ENCODE assay signal across 8 cellular contexts in genomic region chr14:50335989-50336391, GRCh38. TPM values are rescaled to one million over a fixed set of nuclear protein-coding genes. Genes with fewer than 3 reads are reported as not detected.
DNase-seq lines count a peak whose midpoint lies in the region; ATAC-seq, FAIRE-seq and TF ChIP-seq lines count a peak whose summit lies in the region.

No MANE protein-coding gene starts in this region.

- 80% methylated on average over 6 of the region's 6 CpGs for WGBS in GM12878 (ENCODE audit: insufficient coverage, insufficient replicate concordance, low lambda C conversion rate, missing lambda C conversion rate)
- 46% methylated on average over 6 of the region's 6 CpGs for WGBS in suprapubic skin

- peak overlapping the region; percentile 49; the same call in 1 of the 2 replicates for H2AFZ ChIP-seq in GM12878 (ENCODE audit: control insufficient read depth, low read depth, low read length)

- H3K27me3 Mint-ChIP-seq in activated CD4-positive, alpha-beta memory T cell treated with anti-CD3 and anti-CD28 coated beads for 36 hours, result no peaks in the 10 kb centered on the region

- H3K27me3 ChIP-seq in GM12878 (replicated peaks in 1 of 2; ENCODE audit: control insufficient read depth in 2 of 2, insufficient read depth in 2 of 2, low read length in 1 of 2) (no peaks in the 10 kb centered on the region), suprapubic skin (no peaks in the 10 kb centered on the region)

- no peak overlapping the region for H3K4me3 Mint-ChIP-seq in activated CD4-positive, alpha-beta memory T cell treated with anti-CD3 and anti-CD28 coated beads for 36 hours

- TF ChIP-seq RAD21 in GM12878 (IDR thresholded peaks at IDR 0.05; ENCODE audit: insufficient read depth, low read depth, low read length), result no peak

- H3K27ac ChIP-seq in GM12878 (ENCODE audit: control insufficient read depth, insufficient read depth) (peak overlapping the region; percentile 35), suprapubic skin (peak overlapping the region; percentile 49)

- peak overlapping the region; percentile 52; the same call in 1 of the 2 replicates for H3K4me2 ChIP-seq in GM12878 (ENCODE audit: control insufficient read depth, insufficient read depth)

- peaks cover 11% of the 10 kb centered on the region for H3K4me1 Mint-ChIP-seq in activated CD4-positive, alpha-beta memory T cell treated with anti-CD3 and anti-CD28 coated beads for 36 hours (ENCODE audit: low read depth)

- no peak for TF ChIP-seq CTCF in GM12878 (IDR thresholded peaks at IDR 0.05 in 2 of 3, conservative IDR thresholded peaks at IDR 0.05 in 1 of 3; ENCODE audit: control insufficient read depth in 2 of 3, extremely low read depth in 1 of 3, insufficient read depth in 1 of 3, low read depth in 3 of 3, low read length in 3 of 3)
- TF ChIP-seq CTCF in suprapubic skin (IDR thresholded peaks at IDR 0.05), result no peak

- H3K79me2 ChIP-seq in GM12878 (ENCODE audit: control insufficient read depth, insufficient read depth, low read length), result no peaks in the 10 kb centered on the region

- no peaks in the 10 kb centered on the region for H3K9me3 Mint-ChIP-seq in activated CD4-positive, alpha-beta memory T cell treated with anti-CD3 and anti-CD28 coated beads for 36 hours

- H4K20me1 ChIP-seq in GM12878 (ENCODE audit: control insufficient read depth, insufficient read depth), result no peaks in the 10 kb centered on the region

- TF ChIP-seq POLR2A in GM12878 (IDR thresholded peaks at IDR 0.05; ENCODE audit: low read depth, low read length) (no peak), suprapubic skin (IDR thresholded peaks at IDR 0.05) (no peak)

- ATAC-seq in HG03460 (IDR thresholded peaks at IDR 0.05; ENCODE audit: unreplicated experiment) (peak; percentile 51), GM12878 (no peak; the same call in 1 of the 3 replicates), left lobe of liver (peak; percentile 46), GM18909 (IDR thresholded peaks at IDR 0.05; ENCODE audit: poor library complexity, unreplicated experiment) (no peak)

- H3K4me3 ChIP-seq in GM12878 (no peak overlapping the region; the same call in 1 of the 2 replicates), suprapubic skin (no peak overlapping the region)

- CTCF ChIA-PET in GM12878 (lab: Yijun Ruan, JAX), result interaction anchor here (2.2 kb wide), 1 partner anchor 15 kb away, joined by 14 read pairs; no protein-coding TSS in a partner anchor
- CTCF ChIA-PET in activated CD4-positive, alpha-beta memory T cell treated with anti-CD3 and anti-CD28 coated beads for 36 hours (lab: Charles Lee), result interaction anchor here (0.6 to 1.4 kb wide), 2 partner anchors 15 to 23 kb away, joined by 4 read pairs; no protein-coding TSS in a partner anchor

- H3K27ac Mint-ChIP-seq in activated CD4-positive, alpha-beta memory T cell treated with anti-CD3 and anti-CD28 coated beads for 36 hours, result no peak overlapping the region

- SMC1A ChIA-PET in GM12878 (lab: Charles Lee; ENCODE audit: uncharacterized antibody, unreplicated experiment), result interaction anchor here (1.6 kb wide), 1 partner anchor 15 kb away, joined by 6 read pairs; no protein-coding TSS in a partner anchor

- peak overlapping the region; percentile 14; the same call in 1 of the 2 replicates for H3K9ac ChIP-seq in GM12878 (ENCODE audit: control insufficient read depth, insufficient read depth, low read length)

- H3K4me1 ChIP-seq in GM12878 (ENCODE audit: control insufficient read depth, insufficient read depth, low read length), result peaks cover 5% of the 10 kb centered on the region
- H3K4me1 ChIP-seq in suprapubic skin, result peaks cover 27% of the 10 kb centered on the region

- H3K36me3 Mint-ChIP-seq in activated CD4-positive, alpha-beta memory T cell treated with anti-CD3 and anti-CD28 coated beads for 36 hours, result peaks cover 3% of the 10 kb centered on the region

- RAD21 ChIA-PET in GM12878 (lab: Charles Lee; ENCODE audit: unreplicated experiment), result no interaction called here

- intact Hi-C loops in GM12878 (cut with micrococcal nuclease; ENCODE audit: unreplicated experiment), result no loop called here
- intact Hi-C loops in activated CD4-positive, alpha-beta memory T cell treated with anti-CD3 and anti-CD28 coated beads for 36 hours (cut with micrococcal nuclease), result no loop called here

- DNase-seq in C1 segment of cervical spinal cord (lab: John Stamatoyannopoulos, UW) (peak in 10 of 14 donors; percentile 14 to 60 (median 34)), GM12878 (ENCODE audit: low read depth, low spot score) (no peak), left lobe of liver (ENCODE audit: low spot score) (no peak), suprapubic skin (ENCODE audit: low spot score in 2 of 2) (no peak), HUDEP-2 (lab: John Stamatoyannopoulos, UW; ENCODE audit: unreplicated experiment in 76 of 76) (no peak)
- DNase-seq in activated CD4-positive, alpha-beta memory T cell treated with anti-CD3 and anti-CD28 coated beads for 36 hours, result no peak

- POLR2A ChIA-PET in GM12878 (lab: Charles Lee), result interaction anchor here (1.4 kb wide), 1 partner anchor 115 kb away, joined by 3 read pairs; no protein-coding TSS in a partner anchor
- POLR2A ChIA-PET in activated CD4-positive, alpha-beta memory T cell treated with anti-CD3 and anti-CD28 coated beads for 36 hours (lab: Charles Lee), result interaction anchor here (1.5 kb wide), 1 partner anchor 8 kb away, joined by 5 read pairs; no protein-coding TSS in a partner anchor

- FAIRE-seq in GM12878 (lab: Jason Lieb, UNC), result no peak

- H3K36me3 ChIP-seq in GM12878 (ENCODE audit: control insufficient read depth in 2 of 2, insufficient read depth in 2 of 2, low read length in 1 of 2) (peaks cover 2 to 10% of the 10 kb centered on the region in 2 experiments; a peak in 3 of 4 replicates), suprapubic skin (peaks cover 7% of the 10 kb centered on the region)

- BruUV-seq in GM12878 (replicated peaks; lab: Mats Ljungman, UMichigan), result no TSS peak

- no peak for TF ChIP-seq EP300 in GM12878 (IDR thresholded peaks at IDR 0.05; ENCODE audit: borderline replicate concordance in 1 of 2, control insufficient read depth in 1 of 2, low read depth in 2 of 2, low read length in 2 of 2)
- TF ChIP-seq EP300 in suprapubic skin (IDR thresholded peaks at IDR 0.05), result no peak

- H3K9me3 ChIP-seq in GM12878 (replicated peaks; ENCODE audit: control insufficient read depth, insufficient read depth, low read length) (no peaks in the 10 kb centered on the region), suprapubic skin (no peaks in the 10 kb centered on the region)

- in situ Hi-C loops in GM12878 (cut with MboI), result no loop called here

TF ChIP-seq in GM12878, 131 proteins besides CTCF, POLR2A, EP300 and RAD21 (continues in another document):
- no peak for TF ChIP-seq SMARCA5 (IDR thresholded peaks at IDR 0.05)
- TF ChIP-seq USF2 (IDR thresholded peaks at IDR 0.05; ENCODE audit: borderline replicate concordance, low read depth, low read length), result no peak
- TF ChIP-seq ZNF622 (IDR thresholded peaks at IDR 0.05), result no peak
- peak; percentile 52; the same call in 1 of the 2 replicates for TF ChIP-seq EED (IDR thresholded peaks at IDR 0.05; ENCODE audit: low read depth)

RNA-seq across cellular contexts. Expression of gene DMAC2L, which starts 23.9 kb away (rescaled TPM):
- 38.7 and 40.8 TPM in 2 replicates for total RNA-seq in GM12878 (2013; cell fraction: nucleolus; rRNA removed)
- total RNA-seq in GM12878 (2014; rRNA removed), result 9.5 and 11.3 TPM in 2 replicates
- 11.9 TPM in 2 replicates for total RNA-seq in GM12878 (2014; rRNA removed; fragmentation: Illumina TruSeq; extraction: Trizol)
- total RNA-seq in GM12878 (2021), result 21.4 and 22.5 TPM in 2 replicates
- 10.8 TPM for polyA plus RNA-seq in GM12878 (2011; ENCODE audit: low read depth)
- 33.8 and 34.9 TPM in 2 replicates for polyA plus RNA-seq in GM12878 (2011; rRNA removed)
- polyA plus RNA-seq in GM12878 (2011; cell fraction: cytosol; rRNA removed), result 20.5 and 26.7 TPM in 2 replicates
- 15.8 and 17.5 TPM in 2 replicates for polyA plus RNA-seq in GM12878 (2011; cell fraction: nucleus; rRNA removed)
- polyA plus RNA-seq in GM12878 (2012), result 16.0 and 19.3 TPM in 2 replicates
- 11.9 and 14.5 TPM in 2 replicates for polyA plus RNA-seq in GM12878 (2014; fragmentation: Illumina TruSeq; extraction: Trizol)
- polyA plus RNA-seq in GM12878 (2014; fragmentation: Nextera tagmentation; extraction: Ambion mirVana), result 10 to 100 TPM; 63.7 to 76.3 TPM
- polyA plus RNA-seq in GM12878 (2014; rRNA removed), result 17.2 and 20.9 TPM in 2 replicates
- polyA plus RNA-seq in GM12878 (2016; fragmentation: Nextera tagmentation; extraction: Ambion mirVana), result 10 to 100 TPM; 34.1 to 35.8 TPM
- 14.7 and 20.0 TPM in 2 replicates for polyA minus RNA-seq in GM12878 (2011; rRNA and poly(A)+ RNA removed)
- 6.4 and 6.9 TPM in 2 replicates for polyA minus RNA-seq in GM12878 (2011; cell fraction: cytosol; rRNA and poly(A)+ RNA removed)
- 11.1 and 18.5 TPM in 2 replicates for polyA minus RNA-seq in GM12878 (2011; cell fraction: nucleus; rRNA and poly(A)+ RNA removed)
- 8.0 TPM for total RNA-seq in left lobe of liver
- total RNA-seq in suprapubic skin, result 10 to 100 TPM; 11.6 to 20.5 (median 18.3) TPM
- total RNA-seq in activated CD4-positive, alpha-beta memory T cell treated with anti-CD3 and anti-CD28 coated beads for 36 hours, result 10 to 100 TPM; 13.4 to 13.9 TPM

RNA-seq across cellular contexts. Expression of gene L2HGDH, which starts 24.0 kb away (rescaled TPM):
- total RNA-seq in GM12878 (2013; cell fraction: nucleolus; rRNA removed), result 18.0 and 18.5 TPM in 2 replicates
- 13.3 and 15.9 TPM in 2 replicates for total RNA-seq in GM12878 (2014; rRNA removed)
- 9.7 and 10.5 TPM in 2 replicates for total RNA-seq in GM12878 (2014; rRNA removed; fragmentation: Illumina TruSeq; extraction: Trizol)
- 14.1 TPM in 2 replicates for total RNA-seq in GM12878 (2021)
- 5.8 TPM for polyA plus RNA-seq in GM12878 (2011; ENCODE audit: low read depth)
- polyA plus RNA-seq in GM12878 (2011; rRNA removed), result 11.7 and 12.0 TPM in 2 replicates
- 9.8 and 17.0 TPM in 2 replicates for polyA plus RNA-seq in GM12878 (2011; cell fraction: cytosol; rRNA removed)
- polyA plus RNA-seq in GM12878 (2011; cell fraction: nucleus; rRNA removed), result 6.1 and 10.4 TPM in 2 replicates
- 8.0 and 8.9 TPM in 2 replicates for polyA plus RNA-seq in GM12878 (2012)
- polyA plus RNA-seq in GM12878 (2014; fragmentation: Illumina TruSeq; extraction: Trizol), result 13.7 and 16.9 TPM in 2 replicates
- polyA plus RNA-seq in GM12878 (2014; fragmentation: Nextera tagmentation; extraction: Ambion mirVana), result 1 to 10 TPM; 2.6 to 3.0 TPM
- polyA plus RNA-seq in GM12878 (2014; rRNA removed), result 13.4 and 16.3 TPM in 2 replicates
- polyA plus RNA-seq in GM12878 (2016; fragmentation: Nextera tagmentation; extraction: Ambion mirVana), result 10 to 100 TPM; 14.4 to 18.3 TPM
- 7.0 and 8.5 TPM in 2 replicates for polyA minus RNA-seq in GM12878 (2011; rRNA and poly(A)+ RNA removed)
- 5.2 and 5.8 TPM in 2 replicates for polyA minus RNA-seq in GM12878 (2011; cell fraction: cytosol; rRNA and poly(A)+ RNA removed)
- polyA minus RNA-seq in GM12878 (2011; cell fraction: nucleus; rRNA and poly(A)+ RNA removed), result 7.5 and 12.3 TPM in 2 replicates
- total RNA-seq in left lobe of liver, result 9.2 TPM
- 10 to 100 TPM in 2 of 4 donors, 1 to 10 TPM in 2; 6.8 to 11.0 (median 9.2) TPM for total RNA-seq in suprapubic skin
- 10 to 100 TPM; 15.0 to 15.2 TPM for total RNA-seq in activated CD4-positive, alpha-beta memory T cell treated with anti-CD3 and anti-CD28 coated beads for 36 hours

Comparison
In these comparisons a context has a peak if more than half of its experiments do, and no peak if none do; other contexts are left out.
1. DNase-seq: peak in C1 segment of cervical spinal cord (10 of 14); none in GM12878 (single experiment), left lobe of liver (single experiment), suprapubic skin (0 of 2), HUDEP-2 (0 of 76) and activated CD4-positive, alpha-beta memory T cell treated with anti-CD3 and anti-CD28 coated beads for 36 hours (single experiment).
2. ATAC-seq: peak in HG03460 (single experiment) and left lobe of liver (single experiment); none in GM12878 (single experiment) and GM18909 (single experiment).